In genomic region chr1:26852701-26853100, GRCh38 we compare ENCODE assay signal across 14 cellular contexts. TPM values are rescaled to one million over a fixed set of nuclear protein-coding genes. Genes with fewer than 3 reads are reported as not detected.
DNase-seq lines count a peak whose midpoint lies in the region; ATAC-seq, FAIRE-seq and TF ChIP-seq lines count a peak whose summit lies in the region.
"Had no signal": no experiment of that assay in that cellular context is flagged by ENCODE, and none has a peak within 500 bp of the region (broad histone marks: within the 10 kb centered on the region; RNA-seq: fewer than 3 reads in every experiment).

No MANE protein-coding gene starts in this region.

- H3K4me3 ChIP-seq in IMR-90 (ENCODE audit: insufficient read depth, low read depth, low read length) (no peak overlapping the region), small intestine (ENCODE audit: low read depth in 1 of 2, low read length in 2 of 2) (no peak overlapping the region)
- H3K4me3 ChIP-seq: hepatocyte, lung, SK-N-MC, thyroid gland had no signal

- H3K14ac ChIP-seq in IMR-90 (replicated peaks; ENCODE audit: low read depth, low read length) = no peak overlapping the region

- H3K4me1 ChIP-seq in IMR-90 (ENCODE audit: control insufficient read depth, insufficient read depth, low read length) = peaks cover 10% of the 10 kb centered on the region
- peaks cover 0 to 3% of the 10 kb centered on the region in 2 donors for H3K4me1 ChIP-seq in small intestine (ENCODE audit: control insufficient read depth in 2 of 2, insufficient read depth in 1 of 2, low read depth in 1 of 2, low read length in 1 of 2)

- intact Hi-C loops in IMR-90 (cut with micrococcal nuclease) = loop anchor here (1.0 kb wide), 1 partner anchor 26 kb away; no protein-coding TSS in a partner anchor

- TF ChIP-seq RAD21 in IMR-90 (IDR thresholded peaks at IDR 0.05; ENCODE audit: low read length) = no peak

- no peaks in the 10 kb centered on the region for H3K27me3 Mint-ChIP-seq in brain
- no peaks in the 10 kb centered on the region for H3K27me3 Mint-ChIP-seq in stimulated activated memory B cell treated with anti-CD40 and anti-IgM and Interleukin-4, amounts not matched to agents 10 μg/mL and 1 μg/mL and 100 μg/mL, for 72 hours
- H3K27me3 Mint-ChIP-seq: activated naive CD8-positive, alpha-beta T cell treated with anti-CD3 and anti-CD28 coated beads for 36 hours; activated T-helper 17 cell treated with anti-CD3 and anti-CD28 coated beads, Interleukin-2, amount 50 U/mL, for 72 hours had no signal

- peaks cover 49% of the 10 kb centered on the region for H3K36me3 Mint-ChIP-seq in brain
- H3K36me3 Mint-ChIP-seq in stimulated activated memory B cell treated with anti-CD40 and anti-IgM and Interleukin-4, amounts not matched to agents 10 μg/mL and 1 μg/mL and 100 μg/mL, for 72 hours = peaks cover 73% of the 10 kb centered on the region

- H2AFZ ChIP-seq in IMR-90 (replicated peaks; ENCODE audit: low read length, poor library complexity) = no peak overlapping the region
- H2AFZ ChIP-seq: hepatocyte had no signal

- ATAC-seq in IMR-90 (ENCODE audit: low read depth) = no peak
- ATAC-seq in stimulated activated memory B cell treated with anti-CD40 and anti-IgM and Interleukin-4, amounts not matched to agents 10 μg/mL and 1 μg/mL and 100 μg/mL, for 72 hours = no peak
- no peak for ATAC-seq in GM21825 (IDR thresholded peaks at IDR 0.05; ENCODE audit: unreplicated experiment)

- H3K27ac ChIP-seq in IMR-90 (ENCODE audit: insufficient read depth, low read length) = no peak overlapping the region
- no peak overlapping the region for H3K27ac ChIP-seq in small intestine (ENCODE audit: low read depth in 1 of 2, low read length in 1 of 2)
- H3K27ac ChIP-seq: hepatocyte, KMS-11, SK-N-MC, thyroid gland had no signal

- no peak overlapping the region for H3K4me3 Mint-ChIP-seq in brain
- H3K4me3 Mint-ChIP-seq in stimulated activated memory B cell treated with anti-CD40 and anti-IgM and Interleukin-4, amounts not matched to agents 10 μg/mL and 1 μg/mL and 100 μg/mL, for 72 hours = no peak overlapping the region
- H3K4me3 Mint-ChIP-seq: activated naive CD8-positive, alpha-beta T cell treated with anti-CD3 and anti-CD28 coated beads for 36 hours; activated T-helper 17 cell treated with anti-CD3 and anti-CD28 coated beads, Interleukin-2, amount 50 U/mL, for 72 hours had no signal

- H3K56ac ChIP-seq in IMR-90 (ENCODE audit: extremely low read depth, insufficient read depth, low read length) = no peak overlapping the region

- H3K9me3 ChIP-seq in IMR-90 (ENCODE audit: control insufficient read depth, insufficient read depth, low read length) = no peaks in the 10 kb centered on the region
- H3K9me3 ChIP-seq in small intestine (ENCODE audit: control insufficient read depth, low read depth) = no peaks in the 10 kb centered on the region
- H3K9me3 ChIP-seq: thyroid gland had no signal

- H3K18ac ChIP-seq in IMR-90 (ENCODE audit: low read depth, low read length) = no peak overlapping the region

- no peak overlapping the region for H2BK5ac ChIP-seq in IMR-90 (ENCODE audit: low read depth, low read length, poor library complexity, severe bottlenecking)

- H3K27ac Mint-ChIP-seq in brain = peak overlapping the region in 4 of 5 experiments; percentile 15 to 97 (median 78)
- peak overlapping the region; percentile 38 for H3K27ac Mint-ChIP-seq in stimulated activated memory B cell treated with anti-CD40 and anti-IgM and Interleukin-4, amounts not matched to agents 10 μg/mL and 1 μg/mL and 100 μg/mL, for 72 hours
- H3K27ac Mint-ChIP-seq: activated naive CD8-positive, alpha-beta T cell treated with anti-CD3 and anti-CD28 coated beads for 36 hours had no signal

- FAIRE-seq in small intestine (lab: Jason Lieb, UNC) = no peak

- no peak overlapping the region for H4K8ac ChIP-seq in IMR-90 (ENCODE audit: low read depth in 2 of 2, low read length in 2 of 2)

- no peak overlapping the region for H4K5ac ChIP-seq in IMR-90 (ENCODE audit: low read depth, low read length)

- CTCF ChIA-PET in IMR-90 (lab: Yijun Ruan, JAX) = no interaction called here

- no CpG with 5 or more reads among the region's 9 CpGs for WGBS in IMR-90 (ENCODE audit: extremely low coverage in 2 of 2, insufficient read length in 1 of 2), 2 experiments
- 70 to 76% (median 75%) methylated on average over 9 of the region's 9 CpGs for WGBS in small intestine, 3 donors

- H3K36me3 ChIP-seq in IMR-90 (ENCODE audit: control insufficient read depth, insufficient read depth, low read length) = peaks cover 58% of the 10 kb centered on the region
- H3K36me3 ChIP-seq in small intestine (ENCODE audit: control insufficient read depth in 2 of 2, insufficient read depth in 2 of 2, low read length in 2 of 2) = peaks cover 4 to 16% of the 10 kb centered on the region in 2 donors

- no peak for TF ChIP-seq POLR2A in IMR-90 (IDR thresholded peaks at IDR 0.05; ENCODE audit: low read depth, low read length)

- H2AK5ac ChIP-seq in IMR-90 (ENCODE audit: low read depth, low read length) = no peak overlapping the region

- BruUV-seq in IMR-90 (replicated peaks; lab: Mats Ljungman, UMichigan) = no TSS peak

- DNase-seq in IMR-90 (no peak), small intestine (no peak)
- DNase-seq: cortex of kidney, NCI-H187 treated with DMSO at 0.1 percent for 48 hours had no signal

- no peaks in the 10 kb centered on the region for H3K9me3 Mint-ChIP-seq in brain
- H3K9me3 Mint-ChIP-seq in stimulated activated memory B cell treated with anti-CD40 and anti-IgM and Interleukin-4, amounts not matched to agents 10 μg/mL and 1 μg/mL and 100 μg/mL, for 72 hours = no peaks in the 10 kb centered on the region
- H3K9me3 Mint-ChIP-seq: activated naive CD8-positive, alpha-beta T cell treated with anti-CD3 and anti-CD28 coated beads for 36 hours; activated T-helper 17 cell treated with anti-CD3 and anti-CD28 coated beads, Interleukin-2, amount 50 U/mL, for 72 hours had no signal

- peaks cover 8% of the 10 kb centered on the region; the same call in 1 of the 2 replicates for H4K20me1 ChIP-seq in IMR-90 (ENCODE audit: insufficient read depth, low read length)

- dilution Hi-C loops in IMR-90 (cut with HindIII; ENCODE audit: low sequenced_read_pairs, unreplicated experiment) = no loop called here

- H3K4ac ChIP-seq in IMR-90 (ENCODE audit: low read depth, low read length) = no peak overlapping the region

- no peak overlapping the region for H2BK20ac ChIP-seq in IMR-90 (ENCODE audit: low read depth, low read length)

- H3K9me1 ChIP-seq in IMR-90 (ENCODE audit: insufficient read depth, low read length) = peaks cover 5% of the 10 kb centered on the region; the same call in 1 of the 2 replicates

- no peak overlapping the region for H2BK15ac ChIP-seq in IMR-90 (ENCODE audit: low read depth, low read length)

- H3K27me3 ChIP-seq in IMR-90 (ENCODE audit: control insufficient read depth, insufficient read depth, low read length) (no peaks in the 10 kb centered on the region), small intestine (ENCODE audit: control insufficient read depth in 2 of 2, insufficient read depth in 2 of 2, low read length in 2 of 2) (no peaks in the 10 kb centered on the region)
- H3K27me3 ChIP-seq: hepatocyte, thyroid gland had no signal

- no peak overlapping the region for H3K4me2 ChIP-seq in IMR-90 (ENCODE audit: low read depth, low read length)
- H3K4me2 ChIP-seq: hepatocyte, KMS-11 had no signal

- no peak for TF ChIP-seq CTCF in IMR-90 (conservative IDR thresholded peaks at IDR 0.05; ENCODE audit: low read depth, low read length)
- TF ChIP-seq CTCF in brain (conservative IDR thresholded peaks at IDR 0.05) = no peak

- POLR2A ChIA-PET in IMR-90 (lab: Charles Lee; ENCODE audit: unreplicated experiment) = interaction anchor here (0.5 kb wide), 1 partner anchor 63 kb away, joined by 5 read pairs; no protein-coding TSS in a partner anchor

- no peak overlapping the region for H2BK120ac ChIP-seq in IMR-90 (ENCODE audit: low read depth, low read length)

- H3K9ac ChIP-seq in IMR-90 (ENCODE audit: low read depth, low read length) = no peak overlapping the region
- H3K9ac ChIP-seq: KMS-11 had no signal

- in situ Hi-C loops in IMR-90 (cut with MboI; ENCODE audit: low sequenced_read_pairs) = no loop called here

- H2AK9ac ChIP-seq in IMR-90 (replicated peaks; ENCODE audit: low read depth, low read length, poor library complexity) = no peak overlapping the region

- H3K79me1 ChIP-seq in IMR-90 (ENCODE audit: low read depth in 1 of 2, low read length in 2 of 2) = peaks cover 0 to 11% of the 10 kb centered on the region in 2 experiments; a peak in 1 of 4 replicates

- no peaks in the 10 kb centered on the region for H3K4me1 Mint-ChIP-seq in brain
- no peaks in the 10 kb centered on the region for H3K4me1 Mint-ChIP-seq in stimulated activated memory B cell treated with anti-CD40 and anti-IgM and Interleukin-4, amounts not matched to agents 10 μg/mL and 1 μg/mL and 100 μg/mL, for 72 hours

- H4K91ac ChIP-seq in IMR-90 (ENCODE audit: insufficient read depth, low read depth, low read length) = no peak overlapping the region

- H3K23ac ChIP-seq in IMR-90 (ENCODE audit: low read depth, low read length) = no peak overlapping the region

RNA-seq across cellular contexts. Expression of gene SFN, which starts 10.2 kb away (rescaled TPM):
- 0.18 TPM in 1 of 2 replicates, not detected in the other for total RNA-seq in IMR-90 (2012; rRNA removed)
- 0.17 and 0.34 TPM in 2 replicates for polyA plus RNA-seq in IMR-90 (2012; rRNA removed)
- 0.13 TPM in 1 of 2 replicates, not detected in the other for polyA plus RNA-seq in IMR-90 (2012; cell fraction: cytosol; rRNA removed)
- 0.58 and 0.98 TPM in 2 replicates for polyA plus RNA-seq in IMR-90 (2012; cell fraction: nucleus; rRNA removed; ENCODE audit: low replicate concordance)
- polyA plus RNA-seq in brain (ENCODE audit: insufficient read depth, low read depth, low replicate concordance) = 50.6 TPM
- polyA plus RNA-seq in small intestine = 100 to 1,000 TPM in 2 of 3 donors, 10 to 100 TPM in 1; 67.8 to 137 (median 128) TPM

RNA-seq across cellular contexts. Expression of gene ZDHHC18, which starts 26.2 kb away (rescaled TPM):
- 9.4 and 12.5 TPM in 2 replicates for total RNA-seq in IMR-90 (2012; rRNA removed)
- polyA plus RNA-seq in IMR-90 (2012; rRNA removed) = 37.0 and 38.4 TPM in 2 replicates
- polyA plus RNA-seq in IMR-90 (2012; cell fraction: cytosol; rRNA removed) = 16.2 and 37.8 TPM in 2 replicates
- polyA plus RNA-seq in IMR-90 (2012; cell fraction: nucleus; rRNA removed; ENCODE audit: low replicate concordance) = 40.6 and 50.7 TPM in 2 replicates
- 30.7 TPM for polyA plus RNA-seq in brain (ENCODE audit: insufficient read depth, low read depth, low replicate concordance)
- polyA plus RNA-seq in small intestine = 10 to 100 TPM in 1 of 3 donors, 1 to 10 TPM in 2; 7.2 to 10.5 (median 7.8) TPM

RNA-seq across cellular contexts. Expression of gene GPN2, which starts 37.4 kb away (rescaled TPM):
- 10.6 and 15.4 TPM in 2 replicates for total RNA-seq in IMR-90 (2012; rRNA removed)
- polyA plus RNA-seq in IMR-90 (2012; rRNA removed) = 22.2 and 37.2 TPM in 2 replicates
- 8.3 and 12.0 TPM in 2 replicates for polyA plus RNA-seq in IMR-90 (2012; cell fraction: cytosol; rRNA removed)
- polyA plus RNA-seq in IMR-90 (2012; cell fraction: nucleus; rRNA removed; ENCODE audit: low replicate concordance) = 17.0 and 20.3 TPM in 2 replicates
- polyA plus RNA-seq in brain (ENCODE audit: insufficient read depth, low read depth, low replicate concordance) = 25.8 TPM
- polyA plus RNA-seq in small intestine = 10 to 100 TPM; 13.5 to 21.9 (median 18.2) TPM

RNA-seq across cellular contexts. Expression of gene GPATCH3, which starts 47.6 kb away (rescaled TPM):
- total RNA-seq in IMR-90 (2012; rRNA removed) = 5.2 and 6.1 TPM in 2 replicates
- polyA plus RNA-seq in IMR-90 (2012; rRNA removed) = 7.6 and 8.0 TPM in 2 replicates
- polyA plus RNA-seq in IMR-90 (2012; cell fraction: cytosol; rRNA removed) = 7.9 and 9.8 TPM in 2 replicates
- 10.7 and 12.4 TPM in 2 replicates for polyA plus RNA-seq in IMR-90 (2012; cell fraction: nucleus; rRNA removed; ENCODE audit: low replicate concordance)
- polyA plus RNA-seq in brain (ENCODE audit: insufficient read depth, low read depth, low replicate concordance) = 11.4 TPM
- 10 to 100 TPM; 11.0 to 55.7 (median 43.2) TPM for polyA plus RNA-seq in small intestine

Comparison
In these comparisons a context has a peak if more than half of its experiments do, and no peak if none do; other contexts are left out.
1. RNA of gene SFN, which starts 10.2 kb away (polyA plus RNA-seq): 67.8 to 137 TPM in small intestine and 50.6 TPM in brain (single experiment); 0.13 to 0.98 TPM in IMR-90; every median in the first group is over 10 times any median in the second.